ENCODE assay signal across 16 cellular contexts in the genomic region with DNA sequence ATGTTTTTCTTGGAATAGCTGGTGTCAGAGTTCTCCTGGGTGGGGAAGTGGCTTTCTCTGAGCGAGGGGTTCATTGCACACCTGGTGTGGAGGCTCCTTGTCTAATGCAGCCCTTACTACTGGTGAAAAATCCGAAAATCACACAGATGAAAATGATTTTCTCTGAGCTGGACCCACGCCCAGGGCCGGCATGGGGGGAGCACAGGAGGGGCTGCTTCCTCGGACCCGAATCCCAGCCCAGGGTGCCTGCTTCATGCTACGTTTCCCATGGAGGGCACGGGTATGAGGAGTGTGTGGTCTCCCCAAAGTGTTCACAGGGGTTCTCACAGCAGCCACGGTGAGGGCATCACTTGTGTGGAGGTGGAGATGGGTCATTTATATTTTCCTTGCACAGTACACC.
A peak's percentile ranks its signal among the peaks of the same experiment; 100 is the strongest.
DNase-seq lines count a peak whose midpoint lies in the region; ATAC-seq and TF ChIP-seq lines count a peak whose summit lies in the region.
"Had no signal": no experiment of that assay in that cellular context is flagged by ENCODE, and none has a peak within 500 bp of the region (broad histone marks: within the 10 kb centered on the region; RNA-seq: fewer than 3 reads in every experiment).

No MANE protein-coding gene starts in this region.

- H3K4me3 Mint-ChIP-seq in CD14-positive monocyte: no peak overlapping the region
- H3K4me3 Mint-ChIP-seq in stimulated activated naive CD8-positive, alpha-beta T cell treated with anti-CD3 and anti-CD28 coated beads, Interleukin-15, amount 100 ng/mL, for 72 hours: no peak overlapping the region
- H3K4me3 Mint-ChIP-seq: CD4-positive, CD25-positive, alpha-beta regulatory T cell; HFFc6 had no signal

- H3K36me3 ChIP-seq in osteoblast (ENCODE audit: insufficient read depth, low read length): no peaks in the 10 kb centered on the region
- H3K36me3 ChIP-seq in testis (ENCODE audit: low read depth, missing control alignments): no peaks in the 10 kb centered on the region
- H3K36me3 ChIP-seq: BLaER1 had no signal

- no peaks in the 10 kb centered on the region for H3K4me1 ChIP-seq in osteoblast (ENCODE audit: insufficient read depth, low read length)
- H3K4me1 ChIP-seq in testis: peaks cover 12% of the 10 kb centered on the region

- TF ChIP-seq POLR2A in testis (IDR thresholded peaks at IDR 0.05): no peak

- H3K27ac Mint-ChIP-seq in CD14-positive monocyte: no peak overlapping the region
- H3K27ac Mint-ChIP-seq in stimulated activated naive CD8-positive, alpha-beta T cell treated with anti-CD3 and anti-CD28 coated beads, Interleukin-15, amount 100 ng/mL, for 72 hours: no peak overlapping the region
- H3K27ac Mint-ChIP-seq: CD4-positive, CD25-positive, alpha-beta regulatory T cell; HFFc6 had no signal

- peaks cover 20 to 30% (median 23%) of the 10 kb centered on the region in 3 donors for H3K27me3 Mint-ChIP-seq in CD14-positive monocyte (ENCODE audit: low read depth in 3 of 3)
- H3K27me3 Mint-ChIP-seq in stimulated activated naive CD8-positive, alpha-beta T cell treated with anti-CD3 and anti-CD28 coated beads, Interleukin-15, amount 100 ng/mL, for 72 hours: peaks cover 31% of the 10 kb centered on the region

- no peak overlapping the region for H3K4me3 ChIP-seq in osteoblast (ENCODE audit: insufficient read depth, low read length)
- no peak overlapping the region for H3K4me3 ChIP-seq in testis
- H3K4me3 ChIP-seq: BLaER1 had no signal

- peak; percentile 7 for DNase-seq in activated CD8-positive, alpha-beta memory T cell treated with anti-CD3 and anti-CD28 coated beads for 24 hours
- DNase-seq in activated CD8-positive, alpha-beta memory T cell treated with anti-CD3 and anti-CD28 coated beads, Interleukin-2, amount 50 U/mL, for 48 hours: no peak
- DNase-seq in islet precursor cell: peak; percentile 25
- DNase-seq in osteoblast (ENCODE audit: insufficient read length, low spot score, missing footprints): peak; percentile 42
- DNase-seq in testis: peak; percentile 5
- no peak for DNase-seq in CD14-positive monocyte (ENCODE audit: low spot score)
- no peak for DNase-seq in stimulated activated naive CD8-positive, alpha-beta T cell treated with anti-CD3 and anti-CD28 coated beads, Interleukin-15, amount 100 ng/mL, for 72 hours
- DNase-seq: 8988T; AML-193; Calu3; CD4-positive, CD25-positive, alpha-beta regulatory T cell; DMS 273 treated with DMSO at 0.1 percent for 48 hours; HCEC 1CT; HFFc6 had no signal

- H3K36me3 Mint-ChIP-seq in CD14-positive monocyte: no peaks in the 10 kb centered on the region
- H3K36me3 Mint-ChIP-seq: CD4-positive, CD25-positive, alpha-beta regulatory T cell had no signal

- intact Hi-C loops in testis (cut with DNase I; ENCODE audit: low total_unique reads) (no loop called here), CD14-positive monocyte (cut with micrococcal nuclease) (no loop called here)

- no peaks in the 10 kb centered on the region for H4K20me1 ChIP-seq in osteoblast (ENCODE audit: insufficient read depth, low read length)
- H4K20me1 ChIP-seq: BLaER1 had no signal

- H3K9me3 ChIP-seq in osteoblast (ENCODE audit: low read depth, low read length) (no peaks in the 10 kb centered on the region), testis (no peaks in the 10 kb centered on the region)
- H3K9me3 ChIP-seq: BLaER1 had no signal

- TF ChIP-seq CTCF in osteoblast (IDR thresholded peaks at IDR 0.05; ENCODE audit: extremely low read depth, low read depth, low read length) (no peak), testis (IDR thresholded peaks at IDR 0.05) (no peak), CD14-positive monocyte (IDR thresholded peaks at IDR 0.05) (no peak)

- peaks cover 0 to 6% (median 0%) of the 10 kb centered on the region in 7 donors for H3K9me3 Mint-ChIP-seq in CD14-positive monocyte
- H3K9me3 Mint-ChIP-seq in stimulated activated naive CD8-positive, alpha-beta T cell treated with anti-CD3 and anti-CD28 coated beads, Interleukin-15, amount 100 ng/mL, for 72 hours: peaks cover 0 to 5% of the 10 kb centered on the region in 2 donors

- 80 to 90% methylated on average over 9 of the region's 9 CpGs for WGBS in testis, 2 donors

- H3K79me2 ChIP-seq in osteoblast (ENCODE audit: insufficient read depth, low read length): no peaks in the 10 kb centered on the region

- H3K27ac ChIP-seq in osteoblast (ENCODE audit: low read depth, low read length): no peak overlapping the region
- H3K27ac ChIP-seq in testis: no peak overlapping the region
- H3K27ac ChIP-seq: BLaER1 had no signal

- H3K4me1 Mint-ChIP-seq in CD14-positive monocyte: no peaks in the 10 kb centered on the region
- no peaks in the 10 kb centered on the region for H3K4me1 Mint-ChIP-seq in stimulated activated naive CD8-positive, alpha-beta T cell treated with anti-CD3 and anti-CD28 coated beads, Interleukin-15, amount 100 ng/mL, for 72 hours
- H3K4me1 Mint-ChIP-seq: CD4-positive, CD25-positive, alpha-beta regulatory T cell had no signal

- H3K27me3 ChIP-seq in osteoblast (ENCODE audit: insufficient read depth, low read length) (no peaks in the 10 kb centered on the region), testis (no peaks in the 10 kb centered on the region)
- H3K27me3 ChIP-seq: BLaER1 had no signal

- H3K4me2 ChIP-seq in osteoblast (ENCODE audit: insufficient read depth, low read length): no peak overlapping the region
- H3K4me2 ChIP-seq: BLaER1 had no signal

- ATAC-seq in stimulated activated naive CD8-positive, alpha-beta T cell treated with anti-CD3 and anti-CD28 coated beads, Interleukin-15, amount 100 ng/mL, for 72 hours: no peak
- no peak for ATAC-seq in HG03025 (IDR thresholded peaks at IDR 0.05; ENCODE audit: low FRiP score, unreplicated experiment)

- H2AFZ ChIP-seq in osteoblast (ENCODE audit: low read length): no peak overlapping the region

Comparison
In these comparisons a context has a peak if more than half of its experiments do, and no peak if none do; other contexts are left out.
1. DNase-seq: peak in activated CD8-positive, alpha-beta memory T cell treated with anti-CD3 and anti-CD28 coated beads for 24 hours (single experiment), islet precursor cell (single experiment), osteoblast (single experiment) and testis (single experiment); none in activated CD8-positive, alpha-beta memory T cell treated with anti-CD3 and anti-CD28 coated beads, Interleukin-2, amount 50 U/mL, for 48 hours (single experiment), CD14-positive monocyte (single experiment) and stimulated activated naive CD8-positive, alpha-beta T cell treated with anti-CD3 and anti-CD28 coated beads, Interleukin-15, amount 100 ng/mL, for 72 hours (0 of 2).